Comparison of ENCODE assay signal across 19 cellular contexts in genomic region chr22:49097171-49097925, GRCh38.
DNase-seq lines count a peak whose midpoint lies in the region; ATAC-seq and TF ChIP-seq lines count a peak whose summit lies in the region.
"Had no signal": no experiment of that assay in that cellular context is flagged by ENCODE, and none has a peak within 500 bp of the region (broad histone marks: within the 10 kb centered on the region; RNA-seq: fewer than 3 reads in every experiment).

No MANE protein-coding gene starts in this region.

- intact Hi-C loops in posterior vena cava (cut with DNase I), result no loop called here

- POLR2A ChIA-PET in activated naive CD8-positive, alpha-beta T cell treated with anti-CD3 and anti-CD28 coated beads, Interleukin-2, amount 10 ng/mL, durations not matched to agents 7 days and 5 days (lab: Charles Lee), result no interaction called here

- DNase-seq in activated naive CD8-positive, alpha-beta T cell treated with anti-CD3 and anti-CD28 coated beads, Interleukin-2, amount 10 ng/mL, durations not matched to agents 7 days and 5 days, result peak; percentile 12
- DNase-seq in activated naive CD8-positive, alpha-beta T cell treated with anti-CD3 and anti-CD28 coated beads for 36 hours, result no peak
- peak; percentile 57 for DNase-seq in chondrocyte (ENCODE audit: low spot score)
- DNase-seq in neuronal stem cell (ENCODE audit: low spot score), result no peak
- DNase-seq in posterior vena cava (ENCODE audit: low spot score), result peak; percentile 68
- DNase-seq in stimulated activated CD4-positive, alpha-beta T cell treated with anti-CD3 and anti-CD28 coated beads, Interleukin-2, amount 100 ng/mL, for 48 hours, result no peak
- no peak for DNase-seq in activated T-cell treated with anti-CD3 and anti-CD28 coated beads, Interleukin-2, amount 50 U/mL, for 72 hours
- DNase-seq: AML-193; Caco-2; Calu3; CD4-positive, alpha-beta T cell; CD8-positive, alpha-beta T cell; DMS79 treated with DMSO at 0.1 percent for 48 hours; GF-D8 had no signal

- no peak overlapping the region for H2BK120ac ChIP-seq in neuronal stem cell (ENCODE audit: low read depth, low read length)

- H3K18ac ChIP-seq in neuronal stem cell (ENCODE audit: low read length), result no peak overlapping the region

- H3K9me3 ChIP-seq in neuronal stem cell (replicated peaks in 1 of 2; ENCODE audit: control insufficient read depth in 2 of 2, insufficient read depth in 1 of 2, low read depth in 1 of 2, low read length in 2 of 2), result peaks cover 0 to 4% of the 10 kb centered on the region in 2 donors
- H3K9me3 ChIP-seq: A549; BLaER1 treated with 17β-estradiol and CSF1 and Interleukin-3, amounts not matched to agents 10 nM and 100 nM; Caco-2 had no signal

- no peaks in the 10 kb centered on the region for H3K79me1 ChIP-seq in neuronal stem cell (ENCODE audit: low read depth, low read length)

- peak overlapping the region; percentile 4 for H3K14ac ChIP-seq in neuronal stem cell (ENCODE audit: low read length)

- no peak for TF ChIP-seq CTCF in chondrocyte (IDR thresholded peaks at IDR 0.05)

- no peak overlapping the region for H2BK5ac ChIP-seq in neuronal stem cell (ENCODE audit: low read length)

- no peaks in the 10 kb centered on the region for H3K4me1 Mint-ChIP-seq in activated naive CD8-positive, alpha-beta T cell treated with anti-CD3 and anti-CD28 coated beads, Interleukin-2, amount 10 ng/mL, durations not matched to agents 7 days and 5 days
- no peaks in the 10 kb centered on the region for H3K4me1 Mint-ChIP-seq in activated naive CD8-positive, alpha-beta T cell treated with anti-CD3 and anti-CD28 coated beads for 36 hours
- peaks cover 6% of the 10 kb centered on the region for H3K4me1 Mint-ChIP-seq in chondrocyte (ENCODE audit: low read depth)
- H3K4me1 Mint-ChIP-seq in activated T-cell treated with anti-CD3 and anti-CD28 coated beads, Interleukin-2, amount 50 U/mL, for 72 hours (ENCODE audit: low read depth), result no peaks in the 10 kb centered on the region
- H3K4me1 Mint-ChIP-seq: B cell had no signal

- H2BK15ac ChIP-seq in neuronal stem cell (ENCODE audit: low read length), result peak overlapping the region; percentile 22

- H3K27me3 ChIP-seq in neuronal stem cell (ENCODE audit: control insufficient read depth in 3 of 3, insufficient read depth in 3 of 3, low read depth in 1 of 3, low read length in 3 of 3), result no peaks in the 10 kb centered on the region

- no peak overlapping the region for H4K91ac ChIP-seq in neuronal stem cell (ENCODE audit: low read depth, low read length, poor library complexity)

- no peak overlapping the region for H3K23ac ChIP-seq in neuronal stem cell (ENCODE audit: low read depth, low read length, poor library complexity)

- no peaks in the 10 kb centered on the region for H3K36me3 Mint-ChIP-seq in activated naive CD8-positive, alpha-beta T cell treated with anti-CD3 and anti-CD28 coated beads, Interleukin-2, amount 10 ng/mL, durations not matched to agents 7 days and 5 days
- no peaks in the 10 kb centered on the region for H3K36me3 Mint-ChIP-seq in activated naive CD8-positive, alpha-beta T cell treated with anti-CD3 and anti-CD28 coated beads for 36 hours
- H3K36me3 Mint-ChIP-seq in chondrocyte (ENCODE audit: low read depth), result no peaks in the 10 kb centered on the region
- no peaks in the 10 kb centered on the region for H3K36me3 Mint-ChIP-seq in activated T-cell treated with anti-CD3 and anti-CD28 coated beads, Interleukin-2, amount 50 U/mL, for 72 hours (ENCODE audit: insufficient read depth in 2 of 2)
- H3K36me3 Mint-ChIP-seq: CD8-positive, alpha-beta T cell had no signal

- H3K4me1 ChIP-seq in neuronal stem cell (ENCODE audit: control insufficient read depth in 2 of 2, insufficient read depth in 1 of 2, low read depth in 1 of 2, low read length in 2 of 2), result no peaks in the 10 kb centered on the region
- H3K4me1 ChIP-seq: Caco-2 had no signal

- no peaks in the 10 kb centered on the region for H3K27me3 Mint-ChIP-seq in activated naive CD8-positive, alpha-beta T cell treated with anti-CD3 and anti-CD28 coated beads, Interleukin-2, amount 10 ng/mL, durations not matched to agents 7 days and 5 days
- H3K27me3 Mint-ChIP-seq in activated naive CD8-positive, alpha-beta T cell treated with anti-CD3 and anti-CD28 coated beads for 36 hours, result peaks cover 15% of the 10 kb centered on the region
- H3K27me3 Mint-ChIP-seq in chondrocyte (ENCODE audit: low read depth), result no peaks in the 10 kb centered on the region
- H3K27me3 Mint-ChIP-seq in activated T-cell treated with anti-CD3 and anti-CD28 coated beads, Interleukin-2, amount 50 U/mL, for 72 hours (ENCODE audit: low read depth), result no peaks in the 10 kb centered on the region

- no CpG with 5 or more reads among the region's 20 CpGs for WGBS in neuronal stem cell (ENCODE audit: extremely low coverage in 2 of 2, insufficient read length in 2 of 2, insufficient replicate concordance in 1 of 2), 2 donors

- no peak overlapping the region for H3K4me2 ChIP-seq in neuronal stem cell (ENCODE audit: insufficient read depth, low read length, poor library complexity, severe bottlenecking)
- H3K4me2 ChIP-seq: A549; BLaER1 treated with 17β-estradiol and CSF1 and Interleukin-3, amounts not matched to agents 10 nM and 100 nM had no signal

- H2AK5ac ChIP-seq in neuronal stem cell (ENCODE audit: low read depth, low read length), result no peak overlapping the region

- no peak overlapping the region for H2AFZ ChIP-seq in neuronal stem cell (ENCODE audit: low read length)

- H4K8ac ChIP-seq in neuronal stem cell (ENCODE audit: low read depth, low read length), result no peak overlapping the region

- no peak overlapping the region for H3K4me3 Mint-ChIP-seq in activated naive CD8-positive, alpha-beta T cell treated with anti-CD3 and anti-CD28 coated beads, Interleukin-2, amount 10 ng/mL, durations not matched to agents 7 days and 5 days
- no peak overlapping the region for H3K4me3 Mint-ChIP-seq in activated naive CD8-positive, alpha-beta T cell treated with anti-CD3 and anti-CD28 coated beads for 36 hours
- H3K4me3 Mint-ChIP-seq in chondrocyte (ENCODE audit: unreplicated experiment), result no peak overlapping the region
- no peak overlapping the region for H3K4me3 Mint-ChIP-seq in activated T-cell treated with anti-CD3 and anti-CD28 coated beads, Interleukin-2, amount 50 U/mL, for 72 hours
- H3K4me3 Mint-ChIP-seq: B cell; CD4-positive, alpha-beta T cell; CD8-positive, alpha-beta T cell had no signal

- H3K27ac ChIP-seq in neuronal stem cell (replicated peaks; ENCODE audit: low read length), result no peak overlapping the region
- H3K27ac ChIP-seq: 22Rv1; A549; BLaER1 treated with 17β-estradiol and CSF1 and Interleukin-3, amounts not matched to agents 10 nM and 100 nM; C4-2B had no signal

- no peak for ATAC-seq in activated naive CD8-positive, alpha-beta T cell treated with anti-CD3 and anti-CD28 coated beads, Interleukin-2, amount 10 ng/mL, durations not matched to agents 7 days and 5 days (ENCODE audit: low read depth)
- ATAC-seq in activated T-cell treated with anti-CD3 and anti-CD28 coated beads, Interleukin-2, amount 50 U/mL, for 72 hours (replicated peaks in 1 of 2), result no peak
- ATAC-seq: A549; CD8-positive, alpha-beta T cell had no signal

- H3K4me3 ChIP-seq in neuronal stem cell (ENCODE audit: low read length in 2 of 2), result no peak overlapping the region
- H3K4me3 ChIP-seq: A549; BLaER1 treated with 17β-estradiol and CSF1 and Interleukin-3, amounts not matched to agents 10 nM and 100 nM had no signal

- no peak overlapping the region for H3K4ac ChIP-seq in neuronal stem cell (ENCODE audit: low read length)

- no peak overlapping the region for H2BK12ac ChIP-seq in neuronal stem cell (ENCODE audit: low read length)

- no peak overlapping the region for H3K27ac Mint-ChIP-seq in activated naive CD8-positive, alpha-beta T cell treated with anti-CD3 and anti-CD28 coated beads, Interleukin-2, amount 10 ng/mL, durations not matched to agents 7 days and 5 days
- no peak overlapping the region for H3K27ac Mint-ChIP-seq in activated naive CD8-positive, alpha-beta T cell treated with anti-CD3 and anti-CD28 coated beads for 36 hours
- H3K27ac Mint-ChIP-seq in chondrocyte (ENCODE audit: unreplicated experiment), result no peak overlapping the region
- no peak overlapping the region for H3K27ac Mint-ChIP-seq in activated T-cell treated with anti-CD3 and anti-CD28 coated beads, Interleukin-2, amount 50 U/mL, for 72 hours
- H3K27ac Mint-ChIP-seq: B cell; CD4-positive, alpha-beta T cell; CD8-positive, alpha-beta T cell had no signal

- H3K36me3 ChIP-seq in neuronal stem cell (replicated peaks in 1 of 2; ENCODE audit: control insufficient read depth in 2 of 2, insufficient read depth in 2 of 2, low read length in 2 of 2), result no peaks in the 10 kb centered on the region
- H3K36me3 ChIP-seq: BLaER1 treated with 17β-estradiol and CSF1 and Interleukin-3, amounts not matched to agents 10 nM and 100 nM had no signal

- H3K9me3 Mint-ChIP-seq in activated naive CD8-positive, alpha-beta T cell treated with anti-CD3 and anti-CD28 coated beads, Interleukin-2, amount 10 ng/mL, durations not matched to agents 7 days and 5 days, result no peaks in the 10 kb centered on the region
- H3K9me3 Mint-ChIP-seq in activated naive CD8-positive, alpha-beta T cell treated with anti-CD3 and anti-CD28 coated beads for 36 hours, result no peaks in the 10 kb centered on the region
- H3K9me3 Mint-ChIP-seq in chondrocyte (ENCODE audit: low read depth), result no peaks in the 10 kb centered on the region
- no peaks in the 10 kb centered on the region for H3K9me3 Mint-ChIP-seq in activated T-cell treated with anti-CD3 and anti-CD28 coated beads, Interleukin-2, amount 50 U/mL, for 72 hours
- H3K9me3 Mint-ChIP-seq: CD4-positive, alpha-beta T cell; CD8-positive, alpha-beta T cell had no signal

- H3K9ac ChIP-seq in neuronal stem cell (ENCODE audit: low read depth, low read length, poor library complexity), result no peak overlapping the region
- H3K9ac ChIP-seq: BLaER1 treated with 17β-estradiol and CSF1 and Interleukin-3, amounts not matched to agents 10 nM and 100 nM had no signal

Comparison
In these comparisons a context has a peak if more than half of its experiments do, and no peak if none do; other contexts are left out.
1. DNase-seq: peak in activated naive CD8-positive, alpha-beta T cell treated with anti-CD3 and anti-CD28 coated beads, Interleukin-2, amount 10 ng/mL, durations not matched to agents 7 days and 5 days (single experiment), chondrocyte (single experiment) and posterior vena cava (single experiment); none in activated naive CD8-positive, alpha-beta T cell treated with anti-CD3 and anti-CD28 coated beads for 36 hours (single experiment), neuronal stem cell (single experiment), stimulated activated CD4-positive, alpha-beta T cell treated with anti-CD3 and anti-CD28 coated beads, Interleukin-2, amount 100 ng/mL, for 48 hours (0 of 2) and activated T-cell treated with anti-CD3 and anti-CD28 coated beads, Interleukin-2, amount 50 U/mL, for 72 hours (0 of 2).